ENCODE assay signal across 1 cellular context in genomic region chr13:27628081-27628480, GRCh38.
TF ChIP-seq lines count a peak whose summit lies in the region.

No MANE protein-coding gene starts in this region.

TF ChIP-seq in WTC11, 78 proteins besides CTCF, POLR2A, EP300 and RAD21 (continued from another document):
- no peak for TF ChIP-seq ZNF425 (CRISPR knock-in tag; conservative IDR thresholded peaks at IDR 0.05)
